In the genomic region with DNA sequence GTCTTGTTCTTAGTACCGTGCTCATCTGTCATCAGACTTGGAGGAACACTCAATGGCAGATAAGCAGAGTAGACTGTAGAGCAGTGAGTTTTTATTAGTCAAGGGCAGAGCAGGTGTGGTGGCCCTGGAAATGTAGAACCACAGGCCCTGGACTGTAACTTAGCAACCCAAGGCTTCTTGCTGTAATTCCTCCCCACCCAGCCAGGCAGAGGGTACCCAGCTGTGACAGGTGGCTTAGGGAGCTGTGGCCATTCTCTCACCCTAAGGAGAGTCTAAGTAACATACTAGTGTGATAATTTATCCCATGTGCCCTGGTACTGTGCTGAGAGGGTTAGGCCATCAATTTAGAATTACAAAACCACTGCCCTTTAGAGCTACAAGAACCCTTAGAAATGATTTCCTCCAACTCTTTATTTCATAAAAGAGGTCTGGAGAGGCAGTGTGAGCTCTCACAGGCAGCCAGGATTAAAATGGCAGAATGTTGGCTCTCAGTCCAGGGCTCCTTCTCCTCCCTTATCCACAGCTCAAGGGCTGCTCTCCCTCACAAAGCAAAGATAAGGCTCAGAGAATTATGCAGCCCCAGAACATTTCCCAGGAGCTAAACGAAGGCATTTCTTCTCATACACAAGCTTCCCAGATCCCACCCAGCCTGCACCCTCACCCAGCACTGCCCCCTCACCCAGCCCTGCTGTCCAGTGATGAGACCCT, we compare ENCODE assay signal across 1 cellular context.
TF ChIP-seq lines count a peak whose summit lies in the region.

No MANE protein-coding gene starts in this region.

TF ChIP-seq in K562, 482 proteins besides CTCF, POLR2A, EP300 and RAD21:
- TF ChIP-seq MEIS2 (IDR thresholded peaks at IDR 0.05; ENCODE audit: partially characterized antibody) (peak; percentile 49), RUNX1 (IDR thresholded peaks at IDR 0.05; ENCODE audit: low read depth) (no peak), RFX1 (IDR thresholded peaks at IDR 0.05) (peak; percentile 17; the same call in 1 of the 2 replicates)
TF ChIP-seq in K562: peak in this region for 2.
